ENCODE assay signal across 24 cellular contexts in the genomic region with DNA sequence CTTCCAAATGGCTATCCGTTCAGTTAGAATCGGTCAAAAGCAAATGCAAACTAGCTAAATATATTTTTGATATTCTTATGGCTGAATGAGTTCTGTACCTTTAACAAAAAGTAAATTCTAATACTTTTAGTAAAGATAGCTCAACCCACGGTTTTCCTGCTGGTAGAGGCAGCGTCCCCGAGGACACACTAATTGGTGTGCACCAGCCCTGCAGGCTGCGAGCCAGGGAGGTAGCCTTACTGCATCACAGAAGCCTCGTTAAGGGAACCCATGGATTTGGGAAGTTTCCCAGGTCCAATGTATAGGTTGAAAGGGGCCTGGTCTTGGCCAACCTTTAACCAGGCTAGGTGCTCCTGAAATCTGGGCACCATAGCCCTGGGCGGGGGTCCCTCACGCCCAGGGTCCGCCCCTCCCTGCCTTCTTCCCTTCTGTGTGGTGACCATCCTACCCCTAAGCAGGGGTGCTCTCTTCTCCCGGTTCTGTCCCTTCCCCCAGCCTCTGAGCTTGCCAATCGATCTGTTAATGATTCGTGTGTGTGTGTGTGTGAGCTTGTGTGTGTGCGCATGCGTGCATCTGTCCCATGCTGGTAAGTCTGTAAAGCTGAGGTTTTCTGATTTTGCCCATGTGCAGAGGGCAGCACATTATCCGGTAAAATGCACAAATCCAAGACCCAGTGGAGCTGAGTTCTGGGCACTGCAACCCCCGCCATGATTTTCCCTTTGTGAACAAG.
"Had no signal": no experiment of that assay in that cellular context is flagged by ENCODE, and none has a peak within 500 bp of the region (broad histone marks: within the 10 kb centered on the region; RNA-seq: fewer than 3 reads in every experiment).

No MANE protein-coding gene starts in this region.

- H3K9ac ChIP-seq: neural progenitor cell had no signal

- H3K9me3 Mint-ChIP-seq: memory B cell, natural killer cell, type B pancreatic cell had no signal

- H3K36me3 ChIP-seq: esophagus squamous epithelium, neural progenitor cell, prostate gland, sigmoid colon, tibial artery had no signal

- H3K4me2 ChIP-seq: neural progenitor cell had no signal

- H3K4me3 Mint-ChIP-seq: effector memory CD8-positive, alpha-beta T cell; memory B cell; natural killer cell; neural progenitor cell; stimulated activated effector memory CD8-positive, alpha-beta T cell treated with anti-CD3 and anti-CD28 coated beads, Interleukin-12 subunit alpha, Interleukin-12 subunit beta, amount 100 ng/mL, for 72 hours; type B pancreatic cell had no signal

- H3K27me3 ChIP-seq: esophagus squamous epithelium, neural progenitor cell, sigmoid colon, testis, tibial artery had no signal

- DNase-seq: cortex of kidney; effector memory CD8-positive, alpha-beta T cell; erythroblast; esophagus squamous epithelium; foreskin melanocyte; head of caudate nucleus; natural killer cell; right cardiac atrium; sigmoid colon; stimulated activated CD4-positive, alpha-beta T cell treated with anti-CD3 and anti-CD28 coated beads, Interleukin-2, amount 100 ng/mL, for 24 hours; stimulated activated CD4-positive, alpha-beta T cell treated with anti-CD3 and anti-CD28 coated beads, Interleukin-4, amount 100 ng/mL, for 24 hours; stimulated activated naive CD8-positive, alpha-beta T cell treated with anti-CD3 and anti-CD28 coated beads, Interleukin-15, Interleukin-2, amounts not matched to agents 100 U/mL and 50 U/mL, for 24 hours; substantia nigra; testis; tibial artery had no signal

- H3K27me3 Mint-ChIP-seq: effector memory CD8-positive, alpha-beta T cell; memory B cell had no signal

- H3K9me3 ChIP-seq: prostate gland, sigmoid colon, testis, tibial artery had no signal

- FAIRE-seq: endometrium, keratinocyte had no signal

- H3K4me1 ChIP-seq: esophagus squamous epithelium, neural progenitor cell, prostate gland, sigmoid colon, testis, tibial artery had no signal

- H3K27ac ChIP-seq: esophagus squamous epithelium, neural progenitor cell, prostate gland, sigmoid colon, testis, tibial artery had no signal

- H3K27ac Mint-ChIP-seq: effector memory CD8-positive, alpha-beta T cell; memory B cell; natural killer cell; neural progenitor cell; stimulated activated effector memory CD8-positive, alpha-beta T cell treated with anti-CD3 and anti-CD28 coated beads, Interleukin-12 subunit alpha, Interleukin-12 subunit beta, amount 100 ng/mL, for 72 hours; type B pancreatic cell had no signal

- H3K4me3 ChIP-seq: esophagus squamous epithelium, lung, neural progenitor cell, prostate gland, sigmoid colon, testis, tibial artery had no signal

- H3K36me3 Mint-ChIP-seq: memory B cell; natural killer cell; neural progenitor cell; stimulated activated effector memory CD8-positive, alpha-beta T cell treated with anti-CD3 and anti-CD28 coated beads, Interleukin-12 subunit alpha, Interleukin-12 subunit beta, amount 100 ng/mL, for 72 hours; type B pancreatic cell had no signal

- H3K4me1 Mint-ChIP-seq: memory B cell; natural killer cell; neural progenitor cell; stimulated activated effector memory CD8-positive, alpha-beta T cell treated with anti-CD3 and anti-CD28 coated beads, Interleukin-12 subunit alpha, Interleukin-12 subunit beta, amount 100 ng/mL, for 72 hours had no signal

- ATAC-seq: effector memory CD8-positive, alpha-beta T cell; left lobe of liver; natural killer cell; right cardiac atrium; stimulated activated effector memory CD8-positive, alpha-beta T cell treated with anti-CD3 and anti-CD28 coated beads, Interleukin-12 subunit alpha, Interleukin-12 subunit beta, amount 100 ng/mL, for 72 hours; stimulated activated naive CD8-positive, alpha-beta T cell treated with anti-CD3 and anti-CD28 coated beads, Interleukin-15, Interleukin-2, amounts not matched to agents 100 U/mL and 50 U/mL, for 24 hours had no signal

- H2AFZ ChIP-seq: neural progenitor cell had no signal
